In the genomic region with DNA sequence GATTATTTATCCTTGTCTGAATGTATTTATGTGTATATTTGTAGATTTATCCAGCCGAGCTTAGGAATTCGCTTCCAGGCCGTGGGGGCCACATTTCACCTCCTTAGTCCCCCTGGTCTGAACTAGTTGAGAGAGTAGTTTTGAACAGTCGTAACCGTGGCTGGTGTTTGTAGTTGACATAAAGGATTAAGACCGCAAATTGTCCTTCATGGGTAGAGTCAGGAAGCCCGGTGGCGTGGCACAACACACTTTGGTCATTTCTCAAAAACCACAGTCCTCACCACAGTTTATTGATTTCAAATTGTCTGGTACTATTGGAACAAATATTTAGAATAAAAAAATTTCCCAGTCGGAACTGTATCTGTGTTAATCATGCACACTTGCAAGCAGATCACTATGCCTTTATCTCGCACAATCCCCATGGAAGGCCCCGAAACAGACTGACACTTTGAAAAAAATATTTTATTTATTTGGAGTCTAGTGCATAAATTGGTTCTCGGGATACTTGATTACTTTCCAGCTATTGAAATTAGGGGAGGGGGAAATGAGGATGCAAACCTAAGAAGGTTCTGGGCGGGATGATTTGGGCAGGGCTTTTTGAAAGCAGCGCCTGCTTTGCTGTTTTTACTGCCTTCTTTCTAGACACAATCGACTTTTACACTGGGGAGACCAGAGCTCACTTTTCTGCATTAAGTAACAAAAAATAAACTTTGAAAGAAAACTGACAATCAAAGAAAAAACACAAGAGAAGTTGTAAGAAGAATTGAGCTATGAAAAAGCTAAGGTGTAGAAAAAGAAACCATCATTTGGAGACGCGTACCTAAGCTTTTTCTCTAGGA, we compare ENCODE assay signal across 1 cellular context.
TF ChIP-seq lines count a peak whose summit lies in the region.

No MANE protein-coding gene starts in this region.

TF ChIP-seq in HepG2, 621 proteins besides CTCF, POLR2A, EP300 and RAD21 (continued from another document and continues in another):
- TF ChIP-seq KIAA2018 (CRISPR knock-in tag; IDR thresholded peaks at IDR 0.05; ENCODE audit: borderline replicate concordance) (no peak), ZNF724P (CRISPR knock-in tag; IDR thresholded peaks at IDR 0.05; ENCODE audit: borderline replicate concordance) (no peak), ZBTB2 (CRISPR knock-in tag; IDR thresholded peaks at IDR 0.05; ENCODE audit: low read depth) (no peak), STAT5B (CRISPR knock-in tag; IDR thresholded peaks at IDR 0.05) (no peak), HIVEP1 (CRISPR knock-in tag; IDR thresholded peaks at IDR 0.05) (no peak), ZNF576 (CRISPR knock-in tag; IDR thresholded peaks at IDR 0.05) (no peak), GZF1 (CRISPR knock-in tag; IDR thresholded peaks at IDR 0.05) (no peak), ZNF775 (CRISPR knock-in tag; IDR thresholded peaks at IDR 0.05; ENCODE audit: borderline replicate concordance) (no peak), AHR (CRISPR knock-in tag; IDR thresholded peaks at IDR 0.05) (no peak), KLF6 (CRISPR knock-in tag; IDR thresholded peaks at IDR 0.05) (no peak), NRL (CRISPR knock-in tag; IDR thresholded peaks at IDR 0.05; ENCODE audit: borderline replicate concordance) (no peak), ZNF256 (CRISPR knock-in tag; conservative IDR thresholded peaks at IDR 0.05) (no peak), NR1H2 (CRISPR knock-in tag; IDR thresholded peaks at IDR 0.05; ENCODE audit: borderline replicate concordance, low read depth) (no peak), FOXA1 (IDR thresholded peaks at IDR 0.05) (no peak), FOXA1 (CRISPR knock-in tag; IDR thresholded peaks at IDR 0.05) (peak; percentile 93), NFAT5 (CRISPR knock-in tag; IDR thresholded peaks at IDR 0.05) (no peak), NONO (IDR thresholded peaks at IDR 0.05) (no peak), NONO (CRISPR knock-in tag; conservative IDR thresholded peaks at IDR 0.05) (no peak), BCL6 (CRISPR knock-in tag; IDR thresholded peaks at IDR 0.05) (peak; percentile 63), ZNF160 (CRISPR knock-in tag; IDR thresholded peaks at IDR 0.05) (no peak), ETV5 (CRISPR knock-in tag; IDR thresholded peaks at IDR 0.05; ENCODE audit: borderline replicate concordance) (peak; percentile 75; the same call in 1 of the 2 replicates), PRMT3 (CRISPR knock-in tag; IDR thresholded peaks at IDR 0.05; ENCODE audit: borderline replicate concordance, low read depth) (no peak), ZNF768 (CRISPR knock-in tag; IDR thresholded peaks at IDR 0.05) (no peak), CEBPG (CRISPR knock-in tag; IDR thresholded peaks at IDR 0.05) (peak; percentile 22; the same call in 1 of the 2 replicates), ZNF138 (CRISPR knock-in tag; IDR thresholded peaks at IDR 0.05; ENCODE audit: low read depth) (no peak), SP1 (IDR thresholded peaks at IDR 0.05) (no peak), SP1 (CRISPR knock-in tag; IDR thresholded peaks at IDR 0.05) (no peak), TAF15 (IDR thresholded peaks at IDR 0.05; ENCODE audit: low read depth, low read length, poor library complexity, severe bottlenecking) (no peak), ZNF567 (CRISPR knock-in tag; IDR thresholded peaks at IDR 0.05; ENCODE audit: borderline replicate concordance) (no peak), ZBTB7B (CRISPR knock-in tag; IDR thresholded peaks at IDR 0.05) (peak; percentile 65; the same call in 1 of the 2 replicates), IRX3 (CRISPR knock-in tag; IDR thresholded peaks at IDR 0.05; ENCODE audit: borderline replicate concordance, low read depth) (no peak), PPARG (CRISPR knock-in tag; conservative IDR thresholded peaks at IDR 0.05) (no peak; the same call in 1 of the 2 replicates), RBM22 (optimal IDR thresholded peaks at IDR 0.05; ENCODE audit: low read length) (no peak), PHF8 (CRISPR knock-in tag; IDR thresholded peaks at IDR 0.05) (no peak), ONECUT2 (CRISPR knock-in tag; IDR thresholded peaks at IDR 0.05) (peak; percentile 77; the same call in 1 of the 2 replicates), RFXANK (CRISPR knock-in tag; IDR thresholded peaks at IDR 0.05) (no peak), HMG20A (CRISPR knock-in tag; IDR thresholded peaks at IDR 0.05; ENCODE audit: borderline replicate concordance) (peak; percentile 56; the same call in 1 of the 2 replicates)
- TF ChIP-seq, protein P1, sequence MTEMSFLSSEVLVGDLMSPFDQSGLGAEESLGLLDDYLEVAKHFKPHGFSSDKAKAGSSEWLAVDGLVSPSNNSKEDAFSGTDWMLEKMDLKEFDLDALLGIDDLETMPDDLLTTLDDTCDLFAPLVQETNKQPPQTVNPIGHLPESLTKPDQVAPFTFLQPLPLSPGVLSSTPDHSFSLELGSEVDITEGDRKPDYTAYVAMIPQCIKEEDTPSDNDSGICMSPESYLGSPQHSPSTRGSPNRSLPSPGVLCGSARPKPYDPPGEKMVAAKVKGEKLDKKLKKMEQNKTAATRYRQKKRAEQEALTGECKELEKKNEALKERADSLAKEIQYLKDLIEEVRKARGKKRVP (CRISPR knock-in tag; IDR thresholded peaks at IDR 0.05), result no peak
- TF ChIP-seq, protein P2, sequence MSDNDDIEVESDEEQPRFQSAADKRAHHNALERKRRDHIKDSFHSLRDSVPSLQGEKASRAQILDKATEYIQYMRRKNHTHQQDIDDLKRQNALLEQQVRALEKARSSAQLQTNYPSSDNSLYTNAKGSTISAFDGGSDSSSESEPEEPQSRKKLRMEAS (IDR thresholded peaks at IDR 0.05), result no peak
- TF ChIP-seq, protein P3, sequence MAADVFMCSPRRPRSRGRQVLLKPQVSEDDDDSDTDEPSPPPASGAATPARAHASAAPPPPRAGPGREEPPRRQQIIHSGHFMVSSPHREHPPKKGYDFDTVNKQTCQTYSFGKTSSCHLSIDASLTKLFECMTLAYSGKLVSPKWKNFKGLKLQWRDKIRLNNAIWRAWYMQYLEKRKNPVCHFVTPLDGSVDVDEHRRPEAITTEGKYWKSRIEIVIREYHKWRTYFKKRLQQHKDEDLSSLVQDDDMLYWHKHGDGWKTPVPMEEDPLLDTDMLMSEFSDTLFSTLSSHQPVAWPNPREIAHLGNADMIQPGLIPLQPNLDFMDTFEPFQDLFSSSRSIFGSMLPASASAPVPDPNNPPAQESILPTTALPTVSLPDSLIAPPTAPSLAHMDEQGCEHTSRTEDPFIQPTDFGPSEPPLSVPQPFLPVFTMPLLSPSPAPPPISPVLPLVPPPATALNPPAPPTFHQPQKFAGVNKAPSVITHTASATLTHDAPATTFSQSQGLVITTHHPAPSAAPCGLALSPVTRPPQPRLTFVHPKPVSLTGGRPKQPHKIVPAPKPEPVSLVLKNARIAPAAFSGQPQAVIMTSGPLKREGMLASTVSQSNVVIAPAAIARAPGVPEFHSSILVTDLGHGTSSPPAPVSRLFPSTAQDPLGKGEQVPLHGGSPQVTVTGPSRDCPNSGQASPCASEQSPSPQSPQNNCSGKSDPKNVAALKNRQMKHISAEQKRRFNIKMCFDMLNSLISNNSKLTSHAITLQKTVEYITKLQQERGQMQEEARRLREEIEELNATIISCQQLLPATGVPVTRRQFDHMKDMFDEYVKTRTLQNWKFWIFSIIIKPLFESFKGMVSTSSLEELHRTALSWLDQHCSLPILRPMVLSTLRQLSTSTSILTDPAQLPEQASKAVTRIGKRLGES (CRISPR knock-in tag; IDR thresholded peaks at IDR 0.05; ENCODE audit: borderline replicate concordance), result no peak
